1 cellular context compared by ENCODE assay signal in genomic region chr3:138835846-138836245, GRCh38.
TF ChIP-seq lines count a peak whose summit lies in the region.

No MANE protein-coding gene starts in this region.

TF ChIP-seq in HepG2, 621 proteins besides CTCF, POLR2A, EP300 and RAD21:
- peak; percentile 48; the same call in 1 of the 2 replicates for TF ChIP-seq ZBTB38 (CRISPR knock-in tag; IDR thresholded peaks at IDR 0.05)
TF ChIP-seq in HepG2: peak in this region for 1; not testable (repeated sequence) for 620.
